In the genomic region with DNA sequence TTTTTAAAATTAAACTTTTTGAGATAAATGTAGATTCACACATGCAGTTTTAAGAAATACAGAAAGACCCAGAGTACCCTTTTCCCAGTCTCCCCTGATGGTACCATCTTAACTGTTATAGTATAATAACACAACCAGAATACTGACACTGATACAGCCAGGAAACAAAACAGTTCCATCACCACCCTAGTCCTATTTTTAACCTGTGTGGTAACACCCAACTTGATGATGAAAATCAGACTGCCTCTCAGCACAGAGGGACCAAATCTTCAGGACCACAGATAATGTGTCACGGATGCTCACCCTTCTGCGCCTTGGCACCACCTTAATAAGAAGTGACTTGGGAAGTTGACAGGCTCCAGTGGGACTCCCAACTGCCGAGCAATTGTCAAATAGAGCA, we compare ENCODE assay signal across 26 cellular contexts.
"Had no signal": no experiment of that assay in that cellular context is flagged by ENCODE, and none has a peak within 500 bp of the region (broad histone marks: within the 10 kb centered on the region; RNA-seq: fewer than 3 reads in every experiment).

No MANE protein-coding gene starts in this region.

- H3K9me3 ChIP-seq: gastroesophageal sphincter, left lung, pancreas, prostate gland, transverse colon had no signal

- H3K4me1 ChIP-seq: gastroesophageal sphincter, left lung, prostate gland, transverse colon had no signal

- H3K9me3 Mint-ChIP-seq: activated CD4-positive, alpha-beta memory T cell treated with anti-CD3 and anti-CD28 coated beads, Interleukin-2, amount 10 ng/mL, durations not matched to agents 7 days and 5 days; activated CD4-positive, alpha-beta T cell treated with anti-CD3 and anti-CD28 coated beads, Interleukin-2, amount 10 ng/mL, durations not matched to agents 7 days and 5 days; activated naive CD4-positive, alpha-beta T cell treated with anti-CD3 and anti-CD28 coated beads, Interleukin-2, amount 10 ng/mL, durations not matched to agents 7 days and 5 days; mesothelial cell of epicardium; naive B cell had no signal

- ATAC-seq: activated CD4-positive, CD25-positive, alpha-beta regulatory T cell treated with anti-CD3 and anti-CD28 coated beads, Interleukin-2, amount 50 U/mL, for 24 hours; gastroesophageal sphincter; left lung had no signal

- H3K27ac ChIP-seq: gastroesophageal sphincter, left lung, prostate gland, transverse colon, WERI-Rb-1 had no signal

- H3K4me2 ChIP-seq: smooth muscle cell had no signal

- H3K4me3 Mint-ChIP-seq: activated CD4-positive, alpha-beta memory T cell treated with anti-CD3 and anti-CD28 coated beads, Interleukin-2, amount 10 ng/mL, durations not matched to agents 7 days and 5 days; activated CD4-positive, alpha-beta T cell treated with anti-CD3 and anti-CD28 coated beads, Interleukin-2, amount 10 ng/mL, durations not matched to agents 7 days and 5 days; activated naive CD4-positive, alpha-beta T cell treated with anti-CD3 and anti-CD28 coated beads, Interleukin-2, amount 10 ng/mL, durations not matched to agents 7 days and 5 days; mesothelial cell of epicardium; naive B cell had no signal

- FAIRE-seq: endothelial cell of umbilical vein, pancreas had no signal

- H3K27me3 ChIP-seq: gastroesophageal sphincter, left lung, pancreas, transverse colon had no signal

- H3K4me3 ChIP-seq: gastroesophageal sphincter, left lung, pancreas, prostate gland, smooth muscle cell, transverse colon had no signal

- DNase-seq: activated CD4-positive, alpha-beta memory T cell treated with anti-CD3 and anti-CD28 coated beads, Interleukin-2, amount 10 ng/mL, durations not matched to agents 7 days and 5 days; activated CD4-positive, alpha-beta T cell treated with anti-CD3 and anti-CD28 coated beads, Interleukin-2, amount 10 ng/mL, durations not matched to agents 7 days and 5 days; activated CD8-positive, alpha-beta memory T cell treated with anti-CD3 and anti-CD28 coated beads, Interleukin-2, amount 50 U/mL, for 48 hours; activated effector memory CD4-positive, alpha-beta T cell treated with anti-CD3 and anti-CD28 coated beads, Interleukin-2, amount 50 U/mL, for 16 hours; activated naive CD4-positive, alpha-beta T cell treated with anti-CD3 and anti-CD28 coated beads, Interleukin-2, amount 10 ng/mL, durations not matched to agents 7 days and 5 days; amygdala; central memory CD4-positive, alpha-beta T cell; hypothalamus; left lung; mammary epithelial cell; naive B cell; nucleus accumbens; pancreas; retina; stimulated activated CD4-positive, alpha-beta T cell treated with anti-CD3 and anti-CD28 coated beads, Interleukin-1b, Interleukin-23, amount 100 ng/mL, for 48 hours; stimulated activated CD4-positive, alpha-beta T cell treated with anti-CD3 and anti-CD28 coated beads, Interleukin-4, amount 100 ng/mL, for 4 hours; stimulated activated naive CD4-positive, alpha-beta T cell treated with Interleukin-2 at 50 U/mL for 16 hours; T-helper 9 cell; transverse colon; WERI-Rb-1 had no signal

- H3K4me1 Mint-ChIP-seq: activated CD4-positive, alpha-beta T cell treated with anti-CD3 and anti-CD28 coated beads, Interleukin-2, amount 10 ng/mL, durations not matched to agents 7 days and 5 days; activated naive CD4-positive, alpha-beta T cell treated with anti-CD3 and anti-CD28 coated beads, Interleukin-2, amount 10 ng/mL, durations not matched to agents 7 days and 5 days; mesothelial cell of epicardium had no signal

- H3K27ac Mint-ChIP-seq: activated CD4-positive, alpha-beta memory T cell treated with anti-CD3 and anti-CD28 coated beads, Interleukin-2, amount 10 ng/mL, durations not matched to agents 7 days and 5 days; activated CD4-positive, alpha-beta T cell treated with anti-CD3 and anti-CD28 coated beads, Interleukin-2, amount 10 ng/mL, durations not matched to agents 7 days and 5 days; activated naive CD4-positive, alpha-beta T cell treated with anti-CD3 and anti-CD28 coated beads, Interleukin-2, amount 10 ng/mL, durations not matched to agents 7 days and 5 days; naive B cell had no signal

- H3K27me3 Mint-ChIP-seq: activated CD4-positive, alpha-beta memory T cell treated with anti-CD3 and anti-CD28 coated beads, Interleukin-2, amount 10 ng/mL, durations not matched to agents 7 days and 5 days; activated CD4-positive, alpha-beta T cell treated with anti-CD3 and anti-CD28 coated beads, Interleukin-2, amount 10 ng/mL, durations not matched to agents 7 days and 5 days; activated naive CD4-positive, alpha-beta T cell treated with anti-CD3 and anti-CD28 coated beads, Interleukin-2, amount 10 ng/mL, durations not matched to agents 7 days and 5 days; naive B cell had no signal
